In genomic region chr10:80196950-80197315, GRCh38 we compare ENCODE assay signal across 8 cellular contexts. TPM values are rescaled to one million over a fixed set of nuclear protein-coding genes. Genes with fewer than 3 reads are reported as not detected.
DNase-seq lines count a peak whose midpoint lies in the region; ATAC-seq, FAIRE-seq and TF ChIP-seq lines count a peak whose summit lies in the region.

No MANE protein-coding gene starts in this region.

- peaks cover 53% of the 10 kb centered on the region for H3K79me2 ChIP-seq in HepG2 (ENCODE audit: insufficient read depth, low read length)

- ATAC-seq in HepG2 = peak; percentile 36
- no peak for ATAC-seq in upper lobe of left lung (ENCODE audit: low FRiP score in 2 of 2)

- no peak for DNase-seq in activated naive CD4-positive, alpha-beta T cell (lab: John Stamatoyannopoulos, UW)
- no peak for DNase-seq in RWPE1 (ENCODE audit: low spot score)
- DNase-seq in HepG2 (ENCODE audit: low spot score) = no peak
- DNase-seq in upper lobe of left lung = no peak
- DNase-seq in NCI-H1048 (lab: John Stamatoyannopoulos, UW) = no peak
- DNase-seq in posterior cingulate gyrus = no peak
- no peak for DNase-seq in HCEC 1CT

- TF ChIP-seq RAD21 in HepG2 (CRISPR knock-in tag; IDR thresholded peaks at IDR 0.05) = no peak

- H3K9ac ChIP-seq in HepG2 (ENCODE audit: insufficient read depth, low read depth, low read length) = no peak overlapping the region

- WGBS in HepG2 (ENCODE audit: low lambda C conversion rate) = 31% methylated on average over 2 of the region's 2 CpGs
- WGBS in upper lobe of left lung, 2 donors = 60 to 67% methylated on average over 2 of the region's 2 CpGs

- POLR2A ChIA-PET in RWPE1 (lab: Yijun Ruan, JAX; ENCODE audit: low non-redundant PET) = no interaction called here
- POLR2A ChIA-PET in HepG2 (lab: Yijun Ruan, JAX) = interaction anchor here (0.6 to 1.2 kb wide), 3 partner anchors 9 to 210 kb away, joined by 3 to 15 read pairs (median 5); partner anchors contain the start of gene ANXA11

- H3K36me3 ChIP-seq in HepG2 (replicated peaks in 1 of 2; ENCODE audit: control insufficient read depth in 1 of 2, insufficient read depth in 2 of 2, low read length in 2 of 2) (no peaks in the 10 kb centered on the region; a peak in 1 of 5 replicates), upper lobe of left lung (peaks cover 0 to 9% (median 1%) of the 10 kb centered on the region in 4 donors)

- intact Hi-C loops in HepG2 (cut with micrococcal nuclease; ENCODE audit: unreplicated experiment) (no loop called here), posterior cingulate gyrus (cut with DNase I) (no loop called here)

- no TSS peak for BruUV-seq in HepG2 (replicated peaks; lab: Mats Ljungman, UMichigan)

- H3K9me3 ChIP-seq in HepG2 (ENCODE audit: low read length) = no peaks in the 10 kb centered on the region
- no peaks in the 10 kb centered on the region for H3K9me3 ChIP-seq in upper lobe of left lung

- H3K27me3 ChIP-seq in HepG2 (ENCODE audit: control insufficient read depth in 1 of 2, insufficient read depth in 2 of 2, low read length in 2 of 2) (no peaks in the 10 kb centered on the region), upper lobe of left lung (no peaks in the 10 kb centered on the region)

- peak overlapping the region; percentile 84 for H3K4me2 ChIP-seq in HepG2 (ENCODE audit: low read depth, low read length)

- H3K4me1 ChIP-seq in HepG2 (ENCODE audit: insufficient read depth, low read length) (peaks cover 45% of the 10 kb centered on the region), upper lobe of left lung (peaks cover 86 to 91% (median 89%) of the 10 kb centered on the region in 4 donors)

- TF ChIP-seq CTCF in RWPE1 (conservative IDR thresholded peaks at IDR 0.05; ENCODE audit: low read depth) (no peak), HepG2 (CRISPR knock-in tag; IDR thresholded peaks at IDR 0.05) (no peak), upper lobe of left lung (IDR thresholded peaks at IDR 0.05) (no peak)

- H3K4me3 ChIP-seq in HepG2 (replicated peaks in 1 of 3; ENCODE audit: insufficient read depth in 1 of 3, low read depth in 2 of 3, low read length in 3 of 3) (peak overlapping the region in 2 of 3 experiments; percentile 14 to 51; a peak in 3 of 6 replicates), upper lobe of left lung (no peak overlapping the region)

- in situ Hi-C loops in HepG2 (cut with HindIII; ENCODE audit: extremely low pct_ligation_motif_present, low pct_unique_long_range_greater_than_20kb) = no loop called here

- no peaks in the 10 kb centered on the region for H3K27me3 Mint-ChIP-seq in activated naive CD4-positive, alpha-beta T cell treated with anti-CD3 and anti-CD28 coated beads, Interleukin-2, amount 50 U/mL, for 24 hours

- no peak overlapping the region for H2AFZ ChIP-seq in HepG2 (ENCODE audit: low read length)

- TF ChIP-seq EP300 in HepG2 (IDR thresholded peaks at IDR 0.05; ENCODE audit: low read depth in 2 of 2, low read length in 2 of 2) = no peak
- TF ChIP-seq EP300 in HepG2 (CRISPR knock-in tag; IDR thresholded peaks at IDR 0.05; ENCODE audit: borderline replicate concordance) = no peak
- TF ChIP-seq EP300 in upper lobe of left lung (IDR thresholded peaks at IDR 0.05) = no peak

- H3K27ac ChIP-seq in RWPE1 (peak overlapping the region; percentile 56), HepG2 (ENCODE audit: extremely low read length, insufficient read depth, low read length) (peak overlapping the region; percentile 54), upper lobe of left lung (peak overlapping the region; percentile 78 to 100 (median 88))

- FAIRE-seq in HepG2 (lab: Jason Lieb, UNC) = no peak

- peak overlapping the region; percentile 97 for H3K27ac Mint-ChIP-seq in activated naive CD4-positive, alpha-beta T cell treated with anti-CD3 and anti-CD28 coated beads, Interleukin-2, amount 50 U/mL, for 24 hours

- H3K4me1 Mint-ChIP-seq in activated naive CD4-positive, alpha-beta T cell treated with anti-CD3 and anti-CD28 coated beads, Interleukin-2, amount 50 U/mL, for 24 hours = peaks cover 90% of the 10 kb centered on the region

- TF ChIP-seq POLR2A in HepG2 (IDR thresholded peaks at IDR 0.05; ENCODE audit: insufficient read depth in 1 of 2, low read depth in 2 of 2, low read length in 2 of 2) = no peak
- no peak for TF ChIP-seq POLR2A in upper lobe of left lung (IDR thresholded peaks at IDR 0.05)

- no peaks in the 10 kb centered on the region for H3K9me3 Mint-ChIP-seq in activated naive CD4-positive, alpha-beta T cell treated with anti-CD3 and anti-CD28 coated beads, Interleukin-2, amount 50 U/mL, for 24 hours

- CTCF ChIA-PET in RWPE1 (lab: Yijun Ruan, JAX) = interaction anchor here (0.9 kb wide), 2 partner anchors 32 to 53 kb away, joined by 3 read pairs; no protein-coding TSS in a partner anchor
- CTCF ChIA-PET in HepG2 (lab: Yijun Ruan, JAX; ENCODE audit: low intra/inter-chr PET ratio, low total read pairs) = no interaction called here

- peak overlapping the region; percentile 68 for H3K4me3 Mint-ChIP-seq in activated naive CD4-positive, alpha-beta T cell treated with anti-CD3 and anti-CD28 coated beads, Interleukin-2, amount 50 U/mL, for 24 hours

- peaks cover 3% of the 10 kb centered on the region; the same call in 1 of the 2 replicates for H4K20me1 ChIP-seq in HepG2 (ENCODE audit: insufficient read depth, low read length)

- peaks cover 12% of the 10 kb centered on the region for H3K36me3 Mint-ChIP-seq in activated naive CD4-positive, alpha-beta T cell treated with anti-CD3 and anti-CD28 coated beads, Interleukin-2, amount 50 U/mL, for 24 hours

TF ChIP-seq in HepG2, 621 proteins besides CTCF, POLR2A, EP300 and RAD21:
- no peak for TF ChIP-seq FOXC1 (CRISPR knock-in tag; IDR thresholded peaks at IDR 0.05; ENCODE audit: borderline replicate concordance)
- 0 out of 2 replicates have a peak, but pooled peaks have one; percentile 42 for TF ChIP-seq PHF21A (CRISPR knock-in tag; IDR thresholded peaks at IDR 0.05)

RNA-seq across cellular contexts. Expression of gene ANXA11, which starts 8.4 kb away (rescaled TPM):
- total RNA-seq in HepG2 (2016; rRNA removed; fragmentation: Illumina TruSeq; extraction: Trizol) = 51.5 and 63.3 TPM in 2 replicates
- total RNA-seq in HepG2 (2016; cell fraction: cytosol; rRNA removed; fragmentation: Illumina TruSeq; extraction: Trizol; ENCODE audit: low read depth) = 20.4 and 29.6 TPM in 2 replicates
- total RNA-seq in HepG2 (2016; cell fraction: insoluble cytoplasmic fraction; rRNA removed; fragmentation: Illumina TruSeq; extraction: Trizol) = 51.1 and 56.9 TPM in 2 replicates
- total RNA-seq in HepG2 (2016; cell fraction: membrane; rRNA removed; fragmentation: Illumina TruSeq; extraction: Trizol) = 45.4 and 46.0 TPM in 2 replicates
- total RNA-seq in HepG2 (2016; cell fraction: nucleus; rRNA removed; fragmentation: Illumina TruSeq; extraction: Trizol) = 31.2 and 33.7 TPM in 2 replicates
- 27.4 and 30.6 TPM in 2 replicates for polyA plus RNA-seq in HepG2 (2011; rRNA removed)
- polyA plus RNA-seq in HepG2 (2011; cell fraction: cytosol; rRNA removed) = 26.4 and 31.5 TPM in 2 replicates
- 18.5 and 22.7 TPM in 2 replicates for polyA plus RNA-seq in HepG2 (2011; cell fraction: nucleus; rRNA removed)
- polyA plus RNA-seq in HepG2 (2012) = 57.8 and 76.4 TPM in 2 replicates
- 31.6 and 35.2 TPM in 2 replicates for polyA plus RNA-seq in HepG2 (2016; cell fraction: cytosol; fragmentation: Illumina TruSeq; extraction: Trizol; ENCODE audit: low read depth)
- 68.8 and 94.4 TPM in 2 replicates for polyA plus RNA-seq in HepG2 (2016; cell fraction: insoluble cytoplasmic fraction; fragmentation: Illumina TruSeq; extraction: Trizol; ENCODE audit: low read depth)
- polyA plus RNA-seq in HepG2 (2016; cell fraction: membrane; fragmentation: Illumina TruSeq; extraction: Trizol; ENCODE audit: low read depth) = 63.5 and 64.4 TPM in 2 replicates
- 58.6 and 69.2 TPM in 2 replicates for polyA plus RNA-seq in HepG2 (2016; cell fraction: nucleus; fragmentation: Illumina TruSeq; extraction: Trizol; ENCODE audit: insufficient read depth, low read depth)
- 42.5 and 107 TPM in 2 replicates for polyA minus RNA-seq in HepG2 (2011; rRNA and poly(A)+ RNA removed; ENCODE audit: low replicate concordance)
- polyA minus RNA-seq in HepG2 (2011; cell fraction: cytosol; rRNA and poly(A)+ RNA removed) = 19.4 and 27.8 TPM in 2 replicates
- 20.3 and 20.9 TPM in 2 replicates for polyA minus RNA-seq in HepG2 (2011; cell fraction: nucleus; rRNA and poly(A)+ RNA removed)
- 100 to 1,000 TPM; 108 to 327 (median 194) TPM for total RNA-seq in upper lobe of left lung

Comparison
In these comparisons a context has a peak if more than half of its experiments do, and no peak if none do; other contexts are left out.
1. H3K4me3 ChIP-seq: peak in HepG2 (2 of 3); none in upper lobe of left lung (0 of 4).
2. Peak in every context shown above with its lines, with median percentiles within 50 percentile points of each other: H3K27ac ChIP-seq.